10 cellular contexts compared by ENCODE assay signal in the genomic region with DNA sequence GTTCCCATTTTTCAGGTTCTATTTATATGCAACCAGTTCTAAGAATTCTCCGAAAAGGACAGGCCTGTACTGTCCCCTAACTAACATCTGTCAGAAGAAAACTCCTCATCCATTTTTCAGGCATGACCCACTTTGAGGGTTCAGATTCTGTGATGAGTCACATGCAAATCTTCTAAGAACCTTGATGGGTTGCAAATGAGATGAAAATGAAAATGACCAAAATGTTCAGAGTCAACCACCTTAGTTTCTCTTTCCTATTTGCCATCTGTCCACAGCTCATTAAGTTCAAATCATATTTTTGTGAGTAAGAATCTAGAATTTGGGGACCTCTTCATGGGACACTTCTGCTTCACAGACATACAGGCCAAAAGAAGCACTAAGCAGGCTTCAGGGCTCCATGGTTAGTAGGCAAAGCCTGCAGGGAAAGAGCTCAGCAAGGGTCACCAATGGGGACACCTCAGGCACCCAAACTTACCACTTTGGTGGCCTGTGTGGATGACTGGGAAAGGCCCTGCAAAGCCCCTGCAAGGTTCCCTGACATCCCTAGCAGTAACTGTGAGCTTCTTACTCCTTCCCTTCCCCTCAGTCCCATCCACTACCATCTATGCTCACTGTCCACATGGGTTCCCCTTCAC.
DNase-seq lines count a peak whose midpoint lies in the region; ATAC-seq and TF ChIP-seq lines count a peak whose summit lies in the region.
"Had no signal": no experiment of that assay in that cellular context is flagged by ENCODE, and none has a peak within 500 bp of the region (broad histone marks: within the 10 kb centered on the region; RNA-seq: fewer than 3 reads in every experiment).

No MANE protein-coding gene starts in this region.

- no peak overlapping the region for H3K4me3 ChIP-seq in BE2C (ENCODE audit: low read depth, low read length)
- H3K4me3 ChIP-seq: lung had no signal

- peaks cover 27% of the 10 kb centered on the region for H3K4me1 Mint-ChIP-seq in activated B cell treated with CpG ODN at 0.5 μM for 24 hours

- no peaks in the 10 kb centered on the region for H3K9me3 Mint-ChIP-seq in activated B cell treated with CpG ODN at 0.5 μM for 24 hours

- peak; percentile 78 for ATAC-seq in GM18508 (IDR thresholded peaks at IDR 0.05; ENCODE audit: insufficient read depth, unreplicated experiment)
- ATAC-seq in GM19455 (IDR thresholded peaks at IDR 0.05; ENCODE audit: unreplicated experiment): peak; percentile 86
- ATAC-seq in HG03045 (IDR thresholded peaks at IDR 0.05; ENCODE audit: unreplicated experiment): peak; percentile 83
- peak; percentile 77 for ATAC-seq in activated B cell treated with CpG ODN at 0.5 μM for 24 hours (ENCODE audit: low read depth)
- ATAC-seq in left lobe of liver: no peak

- H3K27me3 ChIP-seq in BE2C: no peaks in the 10 kb centered on the region

- H3K4me1 ChIP-seq in BE2C: no peaks in the 10 kb centered on the region

- TF ChIP-seq CTCF in activated B cell treated with CpG ODN at 0.5 μM for 24 hours (IDR thresholded peaks at IDR 0.05) (no peak), BE2C (IDR thresholded peaks at IDR 0.05; ENCODE audit: low read depth, low read length) (no peak)

- H3K36me3 ChIP-seq in BE2C: no peaks in the 10 kb centered on the region

- no peaks in the 10 kb centered on the region for H3K9me3 ChIP-seq in BE2C

- intact Hi-C loops in activated B cell treated with CpG ODN at 0.5 μM for 24 hours (cut with micrococcal nuclease): no loop called here

- H3K36me3 Mint-ChIP-seq in activated B cell treated with CpG ODN at 0.5 μM for 24 hours (ENCODE audit: low read depth): no peaks in the 10 kb centered on the region

- DNase-seq in activated B cell treated with CpG ODN at 0.5 μM for 24 hours: no peak
- DNase-seq in left lobe of liver (ENCODE audit: low spot score): no peak
- no peak for DNase-seq in SIG-M5 (lab: John Stamatoyannopoulos, UW)
- no peak for DNase-seq in BE2C
- no peak for DNase-seq in AG08396 (ENCODE audit: low spot score)
- DNase-seq: NCI-H2029 treated with DMSO at 0.1 percent for 48 hours had no signal

- H3K4me3 Mint-ChIP-seq in activated B cell treated with CpG ODN at 0.5 μM for 24 hours: peak overlapping the region; percentile 16

- CTCF ChIA-PET in activated B cell treated with CpG ODN at 0.5 μM for 24 hours (lab: Charles Lee): interaction anchor here (0.6 kb wide), 1 partner anchor 12 kb away, joined by 3 read pairs; no protein-coding TSS in a partner anchor

- no peaks in the 10 kb centered on the region for H3K27me3 Mint-ChIP-seq in activated B cell treated with CpG ODN at 0.5 μM for 24 hours

- H3K27ac Mint-ChIP-seq in activated B cell treated with CpG ODN at 0.5 μM for 24 hours: peak overlapping the region; percentile 36

- POLR2A ChIA-PET in activated B cell treated with CpG ODN at 0.5 μM for 24 hours (lab: Charles Lee): interaction anchor here (0.6 kb wide), 1 partner anchor 1071 kb away, joined by 5 read pairs; no protein-coding TSS in a partner anchor
